ENCODE assay signal across 16 cellular contexts in the genomic region with DNA sequence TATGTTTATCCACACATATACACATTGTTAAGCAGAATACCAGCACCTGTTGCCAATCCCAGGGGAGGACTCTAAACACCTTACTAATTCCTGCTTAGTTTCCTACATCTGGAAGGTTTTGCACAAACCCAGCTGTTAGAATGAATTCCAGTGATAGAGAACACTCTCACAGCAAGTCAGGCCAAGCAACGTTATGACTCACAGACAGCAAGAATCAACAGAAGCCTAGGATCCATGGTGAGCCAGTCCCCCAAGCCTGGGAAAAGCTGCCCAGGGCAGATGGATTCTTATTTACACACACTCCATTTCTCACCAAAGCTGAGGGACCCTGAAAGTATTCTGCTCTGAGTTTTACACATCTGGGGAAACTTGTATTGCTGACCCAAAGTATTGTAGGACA.
DNase-seq lines count a peak whose midpoint lies in the region; FAIRE-seq and TF ChIP-seq lines count a peak whose summit lies in the region.
"Had no signal": no experiment of that assay in that cellular context is flagged by ENCODE, and none has a peak within 500 bp of the region (broad histone marks: within the 10 kb centered on the region; RNA-seq: fewer than 3 reads in every experiment).

No MANE protein-coding gene starts in this region.

- no peak overlapping the region for H3K4me2 ChIP-seq in PC-9
- H3K4me2 ChIP-seq: BLaER1 treated with 17β-estradiol and CSF1 and Interleukin-3, amounts not matched to agents 10 nM and 100 nM had no signal

- POLR2A ChIA-PET in PC-9 (lab: Charles Lee; ENCODE audit: unreplicated experiment): no interaction called here

- H4K20me1 ChIP-seq in PC-9 (ENCODE audit: insufficient read depth): no peaks in the 10 kb centered on the region
- H4K20me1 ChIP-seq: BLaER1 treated with 17β-estradiol and CSF1 and Interleukin-3, amounts not matched to agents 10 nM and 100 nM had no signal

- H3K4me3 ChIP-seq in AG10803 (ENCODE audit: low read length): no peak overlapping the region
- H3K4me3 ChIP-seq in LNCaP clone FGC (ENCODE audit: low read depth, low read length): no peak overlapping the region
- H3K4me3 ChIP-seq in bronchial epithelial cell (ENCODE audit: low read depth, low read length): no peak overlapping the region
- H3K4me3 ChIP-seq in PC-9: no peak overlapping the region
- H3K4me3 ChIP-seq: BLaER1 treated with 17β-estradiol and CSF1 and Interleukin-3, amounts not matched to agents 10 nM and 100 nM; thoracic aorta had no signal

- no peaks in the 10 kb centered on the region for H3K27me3 ChIP-seq in bronchial epithelial cell (ENCODE audit: control insufficient read depth, insufficient read depth, low read length)
- no peaks in the 10 kb centered on the region for H3K27me3 ChIP-seq in PC-9 (ENCODE audit: insufficient read depth, low read depth)
- H3K27me3 ChIP-seq: BLaER1 treated with 17β-estradiol and CSF1 and Interleukin-3, amounts not matched to agents 10 nM and 100 nM had no signal

- peak; percentile 1 for DNase-seq in AG10803 (ENCODE audit: low read depth)
- peak; percentile 15 for DNase-seq in LNCaP clone FGC (ENCODE audit: low read depth)
- peak; percentile 56 for DNase-seq in bronchial epithelial cell (ENCODE audit: low read depth)
- peak; percentile 64 for DNase-seq in islet precursor cell
- DNase-seq in activated CD4-positive, alpha-beta T cell treated with anti-CD3 and anti-CD28 coated beads, Interleukin-2, amount 50 U/mL, for 4 hours: no peak
- DNase-seq in PC-9: no peak
- no peak for DNase-seq in activated naive CD4-positive, alpha-beta T cell treated with anti-CD3 and anti-CD28 coated beads, Interleukin-2, amount 50 U/mL, for 16 hours
- DNase-seq in NK-92 treated with Interleukin-12 subunit alpha and Interleukin-12 subunit beta, amount 100 ng/mL, for 24 hours (lab: John Stamatoyannopoulos, UW): no peak
- DNase-seq: dermis blood vessel endothelial cell, erythroblast, head of caudate nucleus, NCI-H187 treated with DMSO at 0.1 percent for 48 hours had no signal

- H3F3A ChIP-seq in PC-9 (ENCODE audit: insufficient read depth, low read depth): no peaks in the 10 kb centered on the region

- no peak overlapping the region for H2AFZ ChIP-seq in PC-9

- no peak for TF ChIP-seq CTCF in AG10803 (conservative IDR thresholded peaks at IDR 0.05; ENCODE audit: low read length)
- no peak for TF ChIP-seq CTCF in LNCaP clone FGC (IDR thresholded peaks at IDR 0.05; ENCODE audit: control insufficient read depth, extremely low read depth, insufficient read depth)
- TF ChIP-seq CTCF in bronchial epithelial cell (IDR thresholded peaks at IDR 0.05; ENCODE audit: insufficient read depth, low read length, severe bottlenecking): no peak
- TF ChIP-seq CTCF in PC-9 (conservative IDR thresholded peaks at IDR 0.05): no peak

- intact Hi-C loops in PC-9 (cut with micrococcal nuclease; ENCODE audit: unreplicated experiment): no loop called here

- CTCF ChIA-PET in PC-9 (lab: Charles Lee): no interaction called here

- no peaks in the 10 kb centered on the region for H3K79me2 ChIP-seq in PC-9 (ENCODE audit: low read depth)

- H3K36me3 ChIP-seq in bronchial epithelial cell (ENCODE audit: control insufficient read depth, insufficient read depth, low read length) (no peaks in the 10 kb centered on the region), PC-9 (ENCODE audit: low read depth) (no peaks in the 10 kb centered on the region)
- H3K36me3 ChIP-seq: BLaER1 treated with 17β-estradiol and CSF1 and Interleukin-3, amounts not matched to agents 10 nM and 100 nM; thoracic aorta had no signal

- no peak for FAIRE-seq in bronchial epithelial cell (lab: Jason Lieb, UNC)
- FAIRE-seq: GM12892, keratinocyte had no signal

- BruUV-seq in PC-9 (replicated peaks; lab: Mats Ljungman, UMichigan): no TSS peak

- no peaks in the 10 kb centered on the region for H3K9me2 ChIP-seq in PC-9 (ENCODE audit: insufficient read depth)

- no peak overlapping the region for H3K27ac ChIP-seq in PC-9
- H3K27ac ChIP-seq: BLaER1 treated with 17β-estradiol and CSF1 and Interleukin-3, amounts not matched to agents 10 nM and 100 nM; thoracic aorta had no signal

- H3K9me3 ChIP-seq in PC-9 (ENCODE audit: insufficient read depth, low read depth): no peaks in the 10 kb centered on the region
- H3K9me3 ChIP-seq: BLaER1 treated with 17β-estradiol and CSF1 and Interleukin-3, amounts not matched to agents 10 nM and 100 nM; thoracic aorta had no signal

- no peaks in the 10 kb centered on the region for H3K4me1 ChIP-seq in PC-9 (replicated peaks; ENCODE audit: insufficient read depth)
- H3K4me1 ChIP-seq: BLaER1 treated with 17β-estradiol and CSF1 and Interleukin-3, amounts not matched to agents 10 nM and 100 nM had no signal

Comparison
In these comparisons a context has a peak if more than half of its experiments do, and no peak if none do; other contexts are left out.
1. DNase-seq: peak in AG10803 (single experiment), LNCaP clone FGC (single experiment), bronchial epithelial cell (single experiment) and islet precursor cell (single experiment); none in activated CD4-positive, alpha-beta T cell treated with anti-CD3 and anti-CD28 coated beads, Interleukin-2, amount 50 U/mL, for 4 hours (0 of 2), PC-9 (0 of 2), activated naive CD4-positive, alpha-beta T cell treated with anti-CD3 and anti-CD28 coated beads, Interleukin-2, amount 50 U/mL, for 16 hours (single experiment) and NK-92 treated with Interleukin-12 subunit alpha and Interleukin-12 subunit beta, amount 100 ng/mL, for 24 hours (single experiment).